Comparison of ENCODE assay signal across 18 cellular contexts in the genomic region with DNA sequence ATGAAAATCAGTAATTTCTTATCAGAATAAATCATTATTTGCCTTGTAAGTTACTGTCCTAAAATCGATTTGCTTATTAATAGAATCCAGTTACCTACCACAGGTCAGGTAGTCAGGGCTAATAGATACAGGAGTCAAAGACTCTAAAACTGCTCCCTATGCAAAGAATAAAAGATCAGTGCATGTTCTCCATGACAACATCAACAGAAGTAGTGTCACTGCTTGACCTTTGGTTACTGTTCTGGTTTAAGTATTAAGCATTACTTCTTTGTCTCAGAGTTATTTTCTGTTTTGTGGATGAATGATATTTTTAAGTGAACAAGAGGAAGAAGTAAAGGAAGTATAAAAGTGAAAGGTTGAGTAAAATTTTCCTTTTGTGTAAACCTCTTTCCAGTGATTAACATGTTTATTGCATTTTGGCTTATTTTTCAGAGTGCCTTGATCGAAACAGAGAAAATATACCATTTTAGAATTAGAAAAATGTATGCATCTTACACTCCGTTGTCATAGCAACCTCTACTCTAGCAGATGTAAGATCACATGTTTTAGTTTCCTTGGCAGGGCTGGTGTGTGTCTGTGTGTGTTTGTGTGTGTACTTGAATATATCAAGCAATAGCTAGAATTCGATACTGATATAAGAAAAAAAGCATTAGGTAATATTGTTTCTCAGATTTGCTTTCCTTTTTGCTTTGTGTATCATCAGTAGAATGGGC. TPM values are rescaled to one million over a fixed set of nuclear protein-coding genes. Genes with fewer than 3 reads are reported as not detected.
DNase-seq lines count a peak whose midpoint lies in the region; ATAC-seq and TF ChIP-seq lines count a peak whose summit lies in the region.
"Had no signal": no experiment of that assay in that cellular context is flagged by ENCODE, and none has a peak within 500 bp of the region (broad histone marks: within the 10 kb centered on the region; RNA-seq: fewer than 3 reads in every experiment).

No MANE protein-coding gene starts in this region.

- 72 to 73% methylated on average over 2 to 4 of the region's 4 CpGs for WGBS in ectodermal cell, 2 experiments

- H3K36me3 Mint-ChIP-seq in neural progenitor cell: no peaks in the 10 kb centered on the region

- no peak overlapping the region for H3K9ac ChIP-seq in neural progenitor cell
- H3K9ac ChIP-seq: BLaER1 had no signal

- peak overlapping the region; percentile 63 for H3K4me2 ChIP-seq in neural progenitor cell
- H3K4me2 ChIP-seq: BLaER1 had no signal

- peaks cover 26% of the 10 kb centered on the region for H3K4me1 Mint-ChIP-seq in neural progenitor cell

- H3K27me3 Mint-ChIP-seq in neural progenitor cell (ENCODE audit: insufficient read depth, low read depth): no peaks in the 10 kb centered on the region
- H3K27me3 Mint-ChIP-seq: activated naive CD8-positive, alpha-beta T cell treated with anti-CD3 and anti-CD28 coated beads, Interleukin-2, amount 10 ng/mL, durations not matched to agents 7 days and 5 days had no signal

- in situ Hi-C loops in G401 (cut with HindIII; ENCODE audit: low sequenced_read_pairs): no loop called here

- ATAC-seq in HG03159 (IDR thresholded peaks at IDR 0.05; ENCODE audit: unreplicated experiment): peak; percentile 50
- ATAC-seq in GM21390 (IDR thresholded peaks at IDR 0.05; ENCODE audit: unreplicated experiment): no peak
- no peak for ATAC-seq in GM19035 (IDR thresholded peaks at IDR 0.05; ENCODE audit: unreplicated experiment)
- ATAC-seq: Right ventricle myocardium inferior had no signal

- peak overlapping the region; percentile 95 for H3K27ac Mint-ChIP-seq in neural progenitor cell
- H3K27ac Mint-ChIP-seq: activated naive CD8-positive, alpha-beta T cell treated with anti-CD3 and anti-CD28 coated beads, Interleukin-2, amount 10 ng/mL, durations not matched to agents 7 days and 5 days had no signal

- H2AFZ ChIP-seq in neural progenitor cell (replicated peaks): no peak overlapping the region

- H3K79me2 ChIP-seq in neural progenitor cell (ENCODE audit: low read depth): no peaks in the 10 kb centered on the region

- H3F3A ChIP-seq in neural progenitor cell (ENCODE audit: low read depth): peaks cover 10% of the 10 kb centered on the region

- H3K27me3 ChIP-seq in ectodermal cell (ENCODE audit: control insufficient read depth, insufficient read depth, low read length, poor library complexity, severe bottlenecking): no peaks in the 10 kb centered on the region
- H3K27me3 ChIP-seq in neural progenitor cell: no peaks in the 10 kb centered on the region
- H3K27me3 ChIP-seq: BLaER1, brain microvascular endothelial cell, colonic mucosa, suprapubic skin had no signal

- peaks cover 12% of the 10 kb centered on the region for H3K4me1 ChIP-seq in ectodermal cell (ENCODE audit: control insufficient read depth, insufficient read depth, low read length)
- peaks cover 20% of the 10 kb centered on the region for H3K4me1 ChIP-seq in neural progenitor cell
- H3K4me1 ChIP-seq: BLaER1, colonic mucosa, suprapubic skin had no signal

- H3K36me3 ChIP-seq in ectodermal cell (ENCODE audit: control insufficient read depth, insufficient read depth, low read length) (no peaks in the 10 kb centered on the region), neural progenitor cell (no peaks in the 10 kb centered on the region)
- H3K36me3 ChIP-seq: BLaER1, brain microvascular endothelial cell, colonic mucosa, suprapubic skin had no signal

- TF ChIP-seq CTCF in neural progenitor cell (IDR thresholded peaks at IDR 0.05) (no peak), foreskin fibroblast (IDR thresholded peaks at IDR 0.05; ENCODE audit: low read depth, low read length) (no peak)

- no peaks in the 10 kb centered on the region for H3K9me3 ChIP-seq in ectodermal cell (ENCODE audit: control insufficient read depth, low read length)
- H3K9me3 ChIP-seq in neural progenitor cell (ENCODE audit: low read depth): peaks cover 2% of the 10 kb centered on the region
- H3K9me3 ChIP-seq: BLaER1, colonic mucosa, suprapubic skin had no signal

- H3K4me3 Mint-ChIP-seq in neural progenitor cell: peak overlapping the region; percentile 39
- H3K4me3 Mint-ChIP-seq: activated naive CD8-positive, alpha-beta T cell treated with anti-CD3 and anti-CD28 coated beads, Interleukin-2, amount 10 ng/mL, durations not matched to agents 7 days and 5 days had no signal

- H4K20me1 ChIP-seq in neural progenitor cell (ENCODE audit: low read depth): no peaks in the 10 kb centered on the region
- H4K20me1 ChIP-seq: BLaER1 had no signal

- DNase-seq in G401 (ENCODE audit: low spot score) (peak; percentile 32), neural progenitor cell (ENCODE audit: low spot score) (no peak), foreskin fibroblast (no peak)
- DNase-seq: activated CD4-positive, alpha-beta T cell treated with anti-CD3 and anti-CD28 coated beads, Interleukin-2, amount 50 U/mL, for 1 hour; activated naive CD8-positive, alpha-beta T cell treated with anti-CD3 and anti-CD28 coated beads, Interleukin-2, amount 10 ng/mL, durations not matched to agents 7 days and 5 days; brain microvascular endothelial cell; colonic mucosa; DMS 273 treated with DMSO at 0.1 percent for 48 hours; MV-4-11; NCI-H2029 treated with DMSO at 0.1 percent for 48 hours; stimulated activated CD4-positive, alpha-beta T cell treated with anti-CD3 and anti-CD28 coated beads, Interleukin-4, amount 100 ng/mL, for 1 hour had no signal

- H3K27ac ChIP-seq in ectodermal cell (ENCODE audit: insufficient read depth, low read depth, low read length, poor library complexity, severe bottlenecking) (peak overlapping the region; percentile 20), neural progenitor cell (no peak overlapping the region)
- H3K27ac ChIP-seq: BLaER1, brain microvascular endothelial cell, colonic mucosa, suprapubic skin had no signal

- H3K9me3 Mint-ChIP-seq in neural progenitor cell: peaks cover 9% of the 10 kb centered on the region

- H3K4me3 ChIP-seq in ectodermal cell (ENCODE audit: insufficient read depth, low read depth, low read length): no peak overlapping the region
- no peak overlapping the region for H3K4me3 ChIP-seq in neural progenitor cell
- H3K4me3 ChIP-seq in foreskin fibroblast (ENCODE audit: low read depth in 1 of 2, low read length in 2 of 2): no peak overlapping the region
- H3K4me3 ChIP-seq: BLaER1, colonic mucosa, suprapubic skin had no signal

RNA-seq across cellular contexts. Expression of a gene that starts 44.7 kb away (rescaled TPM):
- not detected in 2 replicates for total RNA-seq in G401 (2014; rRNA removed; shearing (Covaris generic))
- polyA plus RNA-seq in ectodermal cell (2013, experiment 1 of 4): 0.15 TPM
- polyA plus RNA-seq in ectodermal cell (2013, experiment 2 of 4): 0.11 TPM
- 0.16 TPM for polyA plus RNA-seq in ectodermal cell (2013, experiment 3 of 4)
- polyA plus RNA-seq in ectodermal cell (2013, experiment 4 of 4): 0.08 TPM
- total RNA-seq in neural progenitor cell (ENCODE audit: low replicate concordance): 0.04 TPM in 1 of 2 replicates, not detected in the other
